Comparison of ENCODE assay signal across 1 cellular context in the genomic region with DNA sequence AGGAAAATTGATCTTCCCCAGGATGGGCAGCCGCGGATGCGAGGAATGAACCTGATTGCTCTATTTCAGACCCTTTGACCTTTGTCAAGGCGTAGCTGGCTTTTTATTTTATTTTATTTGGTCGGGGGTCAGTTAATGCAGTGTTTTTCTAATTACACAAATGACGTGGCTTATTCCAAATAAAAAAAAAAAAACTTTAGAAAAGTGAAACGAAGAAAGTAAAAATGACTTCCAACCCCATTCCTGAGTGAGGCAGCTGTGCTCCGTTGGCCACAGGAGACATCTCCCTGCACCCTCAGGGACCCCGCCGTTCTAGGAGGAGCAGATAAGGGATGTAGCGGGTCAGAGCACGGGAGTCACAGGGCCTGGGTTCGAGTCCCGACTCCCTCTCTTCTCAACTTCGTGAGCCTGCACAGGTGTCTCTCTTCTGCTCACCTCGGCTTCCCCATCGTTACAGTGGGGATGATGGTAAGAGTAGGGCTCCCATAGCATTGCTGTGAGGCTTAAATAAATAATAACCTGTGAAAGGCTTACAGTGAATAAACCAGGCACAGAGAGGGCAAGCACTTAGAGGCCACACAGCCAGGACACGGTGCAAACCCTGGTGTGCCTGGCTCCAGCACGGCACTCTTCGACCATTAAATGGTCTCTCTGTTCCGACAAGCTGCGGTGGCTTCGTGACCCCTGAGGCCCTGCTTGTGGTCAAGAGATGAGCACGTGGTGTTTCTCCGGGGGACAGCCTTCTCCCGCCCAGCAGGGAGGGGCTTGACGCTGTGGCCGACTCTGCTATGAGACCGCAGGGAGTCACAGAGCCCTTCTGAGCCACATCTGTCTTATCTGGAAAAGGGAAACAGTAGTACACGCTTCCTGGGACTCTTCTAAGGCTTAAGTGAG.
TF ChIP-seq lines count a peak whose summit lies in the region.

No MANE protein-coding gene starts in this region.

TF ChIP-seq in HepG2, 621 proteins besides CTCF, POLR2A, EP300 and RAD21 (continued from another document):
- TF ChIP-seq ZNF605 (CRISPR knock-in tag; IDR thresholded peaks at IDR 0.05) (0 out of 2 replicates have a peak, but pooled peaks have one; percentile 40), EZH2 (conservative IDR thresholded peaks at IDR 0.05; ENCODE audit: low read depth, low read length) (0 out of 2 replicates have a peak, but pooled peaks have one; percentile 78)
- TF ChIP-seq, protein P1, sequence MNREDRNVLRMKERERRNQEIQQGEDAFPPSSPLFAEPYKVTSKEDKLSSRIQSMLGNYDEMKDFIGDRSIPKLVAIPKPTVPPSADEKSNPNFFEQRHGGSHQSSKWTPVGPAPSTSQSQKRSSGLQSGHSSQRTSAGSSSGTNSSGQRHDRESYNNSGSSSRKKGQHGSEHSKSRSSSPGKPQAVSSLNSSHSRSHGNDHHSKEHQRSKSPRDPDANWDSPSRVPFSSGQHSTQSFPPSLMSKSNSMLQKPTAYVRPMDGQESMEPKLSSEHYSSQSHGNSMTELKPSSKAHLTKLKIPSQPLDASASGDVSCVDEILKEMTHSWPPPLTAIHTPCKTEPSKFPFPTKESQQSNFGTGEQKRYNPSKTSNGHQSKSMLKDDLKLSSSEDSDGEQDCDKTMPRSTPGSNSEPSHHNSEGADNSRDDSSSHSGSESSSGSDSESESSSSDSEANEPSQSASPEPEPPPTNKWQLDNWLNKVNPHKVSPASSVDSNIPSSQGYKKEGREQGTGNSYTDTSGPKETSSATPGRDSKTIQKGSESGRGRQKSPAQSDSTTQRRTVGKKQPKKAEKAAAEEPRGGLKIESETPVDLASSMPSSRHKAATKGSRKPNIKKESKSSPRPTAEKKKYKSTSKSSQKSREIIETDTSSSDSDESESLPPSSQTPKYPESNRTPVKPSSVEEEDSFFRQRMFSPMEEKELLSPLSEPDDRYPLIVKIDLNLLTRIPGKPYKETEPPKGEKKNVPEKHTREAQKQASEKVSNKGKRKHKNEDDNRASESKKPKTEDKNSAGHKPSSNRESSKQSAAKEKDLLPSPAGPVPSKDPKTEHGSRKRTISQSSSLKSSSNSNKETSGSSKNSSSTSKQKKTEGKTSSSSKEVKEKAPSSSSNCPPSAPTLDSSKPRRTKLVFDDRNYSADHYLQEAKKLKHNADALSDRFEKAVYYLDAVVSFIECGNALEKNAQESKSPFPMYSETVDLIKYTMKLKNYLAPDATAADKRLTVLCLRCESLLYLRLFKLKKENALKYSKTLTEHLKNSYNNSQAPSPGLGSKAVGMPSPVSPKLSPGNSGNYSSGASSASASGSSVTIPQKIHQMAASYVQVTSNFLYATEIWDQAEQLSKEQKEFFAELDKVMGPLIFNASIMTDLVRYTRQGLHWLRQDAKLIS (CRISPR knock-in tag; IDR thresholded peaks at IDR 0.05): no peak
